ENCODE assay signal across 8 cellular contexts in genomic region chr18:24271381-24272331, GRCh38.
DNase-seq lines count a peak whose midpoint lies in the region; ATAC-seq and TF ChIP-seq lines count a peak whose summit lies in the region.

No MANE protein-coding gene starts in this region.

- intact Hi-C loops in Calu3 (cut with micrococcal nuclease; ENCODE audit: unreplicated experiment) (loop anchor here (2.0 kb wide), 1 partner anchor 57 kb away; no protein-coding TSS in a partner anchor), PC-9 (cut with micrococcal nuclease; ENCODE audit: unreplicated experiment) (loop anchor here (1.0 kb wide), 1 partner anchor 43 kb away; no protein-coding TSS in a partner anchor), mammary epithelial cell (cut with micrococcal nuclease) (loop anchor here (1.0 to 5.0 kb wide), 3 partner anchors 58 to 134 kb away; partner anchors contain the start of gene CABYR)

- CTCF ChIA-PET in Calu3 (lab: Charles Lee): interaction anchor here (3.3 kb wide), 1 partner anchor 95 kb away, joined by 17 read pairs; no protein-coding TSS in a partner anchor
- CTCF ChIA-PET in PC-9 (lab: Charles Lee): no interaction called here
- CTCF ChIA-PET in mammary epithelial cell (lab: Charles Lee; ENCODE audit: low non-redundant PET): interaction anchor here (0.7 to 1.0 kb wide), 2 partner anchors 11 to 95 kb away, joined by 3 to 4 read pairs; no protein-coding TSS in a partner anchor

- peak; percentile 54 for ATAC-seq in HG02759 (IDR thresholded peaks at IDR 0.05; ENCODE audit: unreplicated experiment)
- no peak for ATAC-seq in HG03469 (IDR thresholded peaks at IDR 0.05; ENCODE audit: unreplicated experiment)
- no peak for ATAC-seq in GM21786 (IDR thresholded peaks at IDR 0.05; ENCODE audit: unreplicated experiment)

- H3K9me3 ChIP-seq in PC-9 (ENCODE audit: insufficient read depth, low read depth) (no peaks in the 10 kb centered on the region), mammary epithelial cell (replicated peaks; ENCODE audit: insufficient read depth, low read length) (no peaks in the 10 kb centered on the region), iPS-18a (ENCODE audit: control insufficient read depth, low read depth, low read length) (no peaks in the 10 kb centered on the region)

- peak; percentile 77 for DNase-seq in Calu3
- DNase-seq in PC-9: peak; percentile 61 to 67
- DNase-seq in mammary epithelial cell: peak; percentile 83
- peak; percentile 90 for DNase-seq in retina

- POLR2A ChIA-PET in PC-9 (lab: Charles Lee; ENCODE audit: unreplicated experiment): interaction anchor here (0.5 to 0.6 kb wide), 2 partner anchors 9 to 57 kb away, joined by 6 to 9 read pairs; no protein-coding TSS in a partner anchor

- H3K27me3 Mint-ChIP-seq in Calu3 (ENCODE audit: unreplicated experiment): no peaks in the 10 kb centered on the region

- BruUV-seq in Calu3 (replicated peaks; lab: Mats Ljungman, UMichigan): no TSS peak
- BruUV-seq in PC-9 (replicated peaks; lab: Mats Ljungman, UMichigan): no TSS peak
- BruUV-seq in mammary epithelial cell (replicated peaks; lab: Mats Ljungman, UMichigan): no TSS peak

- peak overlapping the region; percentile 83 for H3K27ac ChIP-seq in PC-9
- peak overlapping the region; percentile 67 for H3K27ac ChIP-seq in mammary epithelial cell (ENCODE audit: insufficient read depth, low read depth, low read length)
- H3K27ac ChIP-seq in iPS-18a (ENCODE audit: low read length): no peak overlapping the region

- TF ChIP-seq CTCF in Calu3 (IDR thresholded peaks at IDR 0.05; ENCODE audit: unreplicated experiment) (no peak), PC-9 (conservative IDR thresholded peaks at IDR 0.05) (no peak), mammary epithelial cell (conservative IDR thresholded peaks at IDR 0.05 in 1 of 2, IDR thresholded peaks at IDR 0.05 in 1 of 2; ENCODE audit: extremely low read depth in 1 of 2, insufficient read depth in 1 of 2, low read depth in 1 of 2, low read length in 2 of 2) (peak in 1 of 2 donors; percentile 39)

- H4K20me1 ChIP-seq in PC-9 (ENCODE audit: insufficient read depth): no peaks in the 10 kb centered on the region
- no peaks in the 10 kb centered on the region for H4K20me1 ChIP-seq in mammary epithelial cell (ENCODE audit: insufficient read depth, low read length)

- in situ Hi-C loops in mammary epithelial cell (cut with MboI; ENCODE audit: low sequenced_read_pairs in 2 of 2): no loop called here

- H2AFZ ChIP-seq in PC-9: peak overlapping the region; percentile 83
- peak overlapping the region; percentile 89 for H2AFZ ChIP-seq in mammary epithelial cell (ENCODE audit: low read depth, low read length)

- peak overlapping the region; percentile 67 for H3K9ac ChIP-seq in mammary epithelial cell (ENCODE audit: insufficient read depth, low read length)
- H3K9ac ChIP-seq in iPS-18a (ENCODE audit: low read length): peak overlapping the region; percentile 78

- peaks cover 46% of the 10 kb centered on the region for H3K4me1 ChIP-seq in PC-9 (replicated peaks; ENCODE audit: insufficient read depth)
- peaks cover 17% of the 10 kb centered on the region for H3K4me1 ChIP-seq in mammary epithelial cell (ENCODE audit: insufficient read depth, low read length)
- H3K4me1 ChIP-seq in iPS-18a (ENCODE audit: control insufficient read depth, low read depth, low read length): peaks cover 15% of the 10 kb centered on the region

- H3K4me2 ChIP-seq in PC-9: peak overlapping the region; percentile 94
- peak overlapping the region; percentile 90 for H3K4me2 ChIP-seq in mammary epithelial cell (ENCODE audit: insufficient read depth, low read depth, low read length)

- H3K27me3 ChIP-seq in PC-9 (ENCODE audit: insufficient read depth, low read depth) (no peaks in the 10 kb centered on the region), mammary epithelial cell (ENCODE audit: insufficient read depth, low read length) (no peaks in the 10 kb centered on the region), iPS-18a (ENCODE audit: control insufficient read depth, insufficient read depth, low read length) (no peaks in the 10 kb centered on the region)

- peak overlapping the region; percentile 61 for H3K27ac Mint-ChIP-seq in Calu3 (ENCODE audit: unreplicated experiment)

- H3K9me2 ChIP-seq in PC-9 (ENCODE audit: insufficient read depth): no peaks in the 10 kb centered on the region

- dilution Hi-C loops in mammary epithelial cell (cut with HindIII; ENCODE audit: low sequenced_read_pairs): no loop called here

- peaks cover 22% of the 10 kb centered on the region for H3K36me3 Mint-ChIP-seq in Calu3 (ENCODE audit: insufficient read depth, unreplicated experiment)

- peaks cover 41% of the 10 kb centered on the region for H3K4me1 Mint-ChIP-seq in Calu3 (ENCODE audit: low read depth, unreplicated experiment)

- H3K36me3 ChIP-seq in PC-9 (ENCODE audit: low read depth): no peaks in the 10 kb centered on the region
- H3K36me3 ChIP-seq in mammary epithelial cell (ENCODE audit: insufficient read depth, low read length): no peaks in the 10 kb centered on the region
- no peaks in the 10 kb centered on the region for H3K36me3 ChIP-seq in iPS-18a (ENCODE audit: control insufficient read depth, low read depth, low read length)

- no peaks in the 10 kb centered on the region for H3K9me3 Mint-ChIP-seq in Calu3 (ENCODE audit: low read depth, unreplicated experiment)

- WGBS in mammary epithelial cell (ENCODE audit: low coverage, missing lambda C conversion rate): 2% methylated on average over 49 of the region's 97 CpGs

- H3F3A ChIP-seq in PC-9 (ENCODE audit: insufficient read depth, low read depth): peaks cover 22% of the 10 kb centered on the region

- H3K4me3 ChIP-seq in PC-9 (peak overlapping the region; percentile 91), mammary epithelial cell (replicated peaks in 1 of 3; ENCODE audit: insufficient read depth in 1 of 3, low read depth in 2 of 3, low read length in 3 of 3) (peak overlapping the region; percentile 58 to 91 (median 74)), iPS-18a (ENCODE audit: low read length) (peak overlapping the region; percentile 85)

- H3K79me2 ChIP-seq in PC-9 (ENCODE audit: low read depth) (peaks cover 54% of the 10 kb centered on the region), mammary epithelial cell (ENCODE audit: insufficient read depth, low read length) (peaks cover 39% of the 10 kb centered on the region)

- H3K4me3 Mint-ChIP-seq in Calu3 (ENCODE audit: low read depth, unreplicated experiment): peak overlapping the region; percentile 98
